Comparison of ENCODE assay signal across 8 cellular contexts in genomic region chr16:58912571-58912970, GRCh38.
"Had no signal": no experiment of that assay in that cellular context is flagged by ENCODE, and none has a peak within 500 bp of the region (broad histone marks: within the 10 kb centered on the region; RNA-seq: fewer than 3 reads in every experiment).

No MANE protein-coding gene starts in this region.

- DNase-seq: GOT3, H9, HCEC 1CT, IMR-90, KG1 had no signal

- H3K27ac Mint-ChIP-seq: H9 had no signal

- H3K27ac ChIP-seq: HL-60 had no signal

- H3K4me3 ChIP-seq: K562 had no signal

- H3K4me3 Mint-ChIP-seq: H9 had no signal

- ATAC-seq: HepG2, K562 had no signal
